7 cellular contexts compared by ENCODE assay signal in the genomic region with DNA sequence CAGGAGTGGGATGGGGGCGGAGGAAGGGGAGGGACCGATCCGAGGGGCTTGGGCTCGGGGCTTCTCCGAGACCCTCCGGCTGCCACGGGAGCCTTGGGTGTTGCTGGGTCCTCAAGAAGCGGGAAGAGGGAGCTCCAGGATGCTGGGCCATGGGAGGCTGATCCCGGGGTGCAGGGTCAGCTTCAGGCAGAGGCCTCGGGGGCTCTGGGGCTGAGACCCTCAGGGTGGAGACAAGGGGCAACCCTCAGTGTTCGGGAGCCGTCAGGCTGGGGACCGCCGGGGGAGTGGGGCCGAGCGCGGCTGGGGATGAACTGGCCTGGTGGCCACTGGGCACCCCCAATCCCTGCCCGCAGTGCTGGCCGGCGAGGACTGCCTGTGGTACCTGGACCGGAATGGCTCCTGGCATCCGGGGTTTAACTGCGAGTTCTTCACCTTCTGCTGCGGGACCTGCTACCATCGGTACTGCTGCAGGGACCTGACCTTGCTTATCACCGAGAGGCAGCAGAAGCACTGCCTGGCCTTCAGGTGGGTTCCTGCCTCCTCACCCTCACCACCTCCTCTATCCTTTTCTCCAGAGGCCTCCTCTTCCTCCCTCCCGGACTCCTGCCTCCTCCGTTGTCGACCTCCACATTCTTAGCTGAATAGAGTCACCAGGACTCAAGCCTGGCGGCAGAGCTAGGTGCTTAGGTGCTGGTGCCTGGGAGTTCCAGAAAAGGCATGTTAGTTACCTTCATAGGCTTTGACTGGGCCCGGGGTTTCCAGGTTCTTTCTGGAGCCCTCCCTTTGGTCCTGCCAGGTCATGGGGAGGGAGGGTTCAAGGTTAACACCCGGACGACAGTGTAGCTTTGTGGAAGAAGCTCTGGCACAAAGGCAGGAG. TPM values are rescaled to one million over a fixed set of nuclear protein-coding genes. Genes with fewer than 3 reads are reported as not detected.
DNase-seq lines count a peak whose midpoint lies in the region; ATAC-seq, FAIRE-seq and TF ChIP-seq lines count a peak whose summit lies in the region.

No MANE protein-coding gene starts in this region.

- no peaks in the 10 kb centered on the region for H3K9me3 Mint-ChIP-seq in activated naive CD8-positive, alpha-beta T cell treated with anti-CD3 and anti-CD28 coated beads, Interleukin-2, amount 50 U/mL, for 24 hours
- no peaks in the 10 kb centered on the region for H3K9me3 Mint-ChIP-seq in immature natural killer cell
- H3K9me3 Mint-ChIP-seq in stimulated activated effector memory CD8-positive, alpha-beta T cell treated with anti-CD3 and anti-CD28 coated beads, Interleukin-12 subunit alpha, Interleukin-12 subunit beta, amount 100 ng/mL, for 72 hours, result no peaks in the 10 kb centered on the region

- DNase-seq in HFF-Myc (ENCODE audit: extremely low read depth, low read depth), result no peak
- no peak for DNase-seq in activated naive CD8-positive, alpha-beta T cell treated with anti-CD3 and anti-CD28 coated beads, Interleukin-2, amount 50 U/mL, for 24 hours
- DNase-seq in immature natural killer cell, result no peak
- no peak for DNase-seq in stimulated activated effector memory CD8-positive, alpha-beta T cell treated with anti-CD3 and anti-CD28 coated beads, Interleukin-12 subunit alpha, Interleukin-12 subunit beta, amount 100 ng/mL, for 72 hours (ENCODE audit: low spot score in 2 of 2)
- no peak for DNase-seq in urothelium cell line (ENCODE audit: low spot score)
- DNase-seq in hepatic stellate cell (ENCODE audit: low spot score), result no peak

- ATAC-seq in activated naive CD8-positive, alpha-beta T cell treated with anti-CD3 and anti-CD28 coated beads, Interleukin-2, amount 50 U/mL, for 24 hours, result no peak
- no peak for ATAC-seq in stimulated activated effector memory CD8-positive, alpha-beta T cell treated with anti-CD3 and anti-CD28 coated beads, Interleukin-12 subunit alpha, Interleukin-12 subunit beta, amount 100 ng/mL, for 72 hours
- no peak for ATAC-seq in GM21786 (IDR thresholded peaks at IDR 0.05; ENCODE audit: unreplicated experiment)

- TF ChIP-seq CTCF in HFF-Myc (IDR thresholded peaks at IDR 0.05; ENCODE audit: low read depth, low read length, missing control alignments), result no peak

- peak overlapping the region; percentile 54 for H3K4me3 ChIP-seq in HFF-Myc (replicated peaks; ENCODE audit: low read depth, low read length)

- H3K36me3 Mint-ChIP-seq in activated naive CD8-positive, alpha-beta T cell treated with anti-CD3 and anti-CD28 coated beads, Interleukin-2, amount 50 U/mL, for 24 hours (ENCODE audit: low read depth), result no peaks in the 10 kb centered on the region
- no peaks in the 10 kb centered on the region for H3K36me3 Mint-ChIP-seq in immature natural killer cell
- no peaks in the 10 kb centered on the region for H3K36me3 Mint-ChIP-seq in stimulated activated effector memory CD8-positive, alpha-beta T cell treated with anti-CD3 and anti-CD28 coated beads, Interleukin-12 subunit alpha, Interleukin-12 subunit beta, amount 100 ng/mL, for 72 hours

- H3K4me1 Mint-ChIP-seq in activated naive CD8-positive, alpha-beta T cell treated with anti-CD3 and anti-CD28 coated beads, Interleukin-2, amount 50 U/mL, for 24 hours, result peaks cover 3% of the 10 kb centered on the region
- peaks cover 0 to 5% of the 10 kb centered on the region in 2 donors for H3K4me1 Mint-ChIP-seq in immature natural killer cell
- H3K4me1 Mint-ChIP-seq in stimulated activated effector memory CD8-positive, alpha-beta T cell treated with anti-CD3 and anti-CD28 coated beads, Interleukin-12 subunit alpha, Interleukin-12 subunit beta, amount 100 ng/mL, for 72 hours, result peaks cover 6% of the 10 kb centered on the region

- peaks cover 41% of the 10 kb centered on the region for H3K27me3 Mint-ChIP-seq in activated naive CD8-positive, alpha-beta T cell treated with anti-CD3 and anti-CD28 coated beads, Interleukin-2, amount 50 U/mL, for 24 hours
- H3K27me3 Mint-ChIP-seq in immature natural killer cell (ENCODE audit: low read depth in 3 of 3), result peaks cover 6 to 17% (median 11%) of the 10 kb centered on the region in 3 donors

- peak overlapping the region; percentile 51 for H3K4me3 Mint-ChIP-seq in activated naive CD8-positive, alpha-beta T cell treated with anti-CD3 and anti-CD28 coated beads, Interleukin-2, amount 50 U/mL, for 24 hours
- H3K4me3 Mint-ChIP-seq in immature natural killer cell, result peak overlapping the region; percentile 66 to 82 (median 76)
- H3K4me3 Mint-ChIP-seq in stimulated activated effector memory CD8-positive, alpha-beta T cell treated with anti-CD3 and anti-CD28 coated beads, Interleukin-12 subunit alpha, Interleukin-12 subunit beta, amount 100 ng/mL, for 72 hours, result peak overlapping the region; percentile 63

- no peak for FAIRE-seq in urothelium cell line (lab: Jason Lieb, UNC)

- H3K27ac Mint-ChIP-seq in activated naive CD8-positive, alpha-beta T cell treated with anti-CD3 and anti-CD28 coated beads, Interleukin-2, amount 50 U/mL, for 24 hours, result no peak overlapping the region
- H3K27ac Mint-ChIP-seq in immature natural killer cell, result no peak overlapping the region
- H3K27ac Mint-ChIP-seq in stimulated activated effector memory CD8-positive, alpha-beta T cell treated with anti-CD3 and anti-CD28 coated beads, Interleukin-12 subunit alpha, Interleukin-12 subunit beta, amount 100 ng/mL, for 72 hours, result no peak overlapping the region

RNA-seq across cellular contexts. Expression of a gene that starts 0.6 kb away (rescaled TPM):
- 1 to 10 TPM in 2 of 3 donors, under 1 TPM in 1; 0.83 to 4.7 (median 1.1) TPM for polyA plus RNA-seq in immature natural killer cell

RNA-seq across cellular contexts. Expression of a gene that starts 57.0 kb away (rescaled TPM):
- not detected for polyA plus RNA-seq in immature natural killer cell
